17 cellular contexts compared by ENCODE assay signal in the genomic region with DNA sequence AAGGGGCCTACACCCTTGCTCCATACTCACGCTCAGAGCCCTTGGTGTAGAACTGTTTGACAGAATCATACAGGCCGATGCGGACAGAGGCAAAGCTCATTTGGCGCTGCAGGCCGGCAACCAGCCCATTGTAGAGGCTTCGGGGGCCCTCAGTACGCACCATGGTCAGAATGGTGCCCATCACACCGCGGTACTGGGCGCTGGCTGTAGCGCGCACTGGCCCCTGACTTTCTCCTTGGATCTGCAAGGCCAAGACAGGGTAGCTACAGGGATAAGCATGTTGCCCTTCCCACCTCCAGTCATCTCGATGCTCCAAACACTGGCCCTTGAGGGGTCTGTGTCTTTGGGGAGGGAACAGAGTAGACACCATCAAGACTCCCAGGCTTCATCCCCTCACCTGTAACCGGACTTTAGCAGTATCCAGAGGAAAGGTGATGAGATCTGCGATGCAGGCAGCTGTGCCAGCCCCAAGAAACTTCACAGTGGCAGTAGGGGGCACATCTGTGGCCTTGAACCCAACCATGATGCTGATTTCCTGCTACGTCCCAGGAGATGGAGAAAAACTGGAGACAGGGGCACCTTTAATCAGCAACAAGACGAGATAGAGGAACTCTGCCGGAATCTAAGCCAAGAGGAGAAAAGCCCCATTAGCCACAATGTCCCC. TPM values are rescaled to one million over a fixed set of nuclear protein-coding genes. Genes with fewer than 3 reads are reported as not detected.
DNase-seq lines count a peak whose midpoint lies in the region; ATAC-seq and TF ChIP-seq lines count a peak whose summit lies in the region.
"Had no signal": no experiment of that assay in that cellular context is flagged by ENCODE, and none has a peak within 500 bp of the region (broad histone marks: within the 10 kb centered on the region; RNA-seq: fewer than 3 reads in every experiment).

No MANE protein-coding gene starts in this region.

- ATAC-seq in activated T-cell treated with anti-CD3 and anti-CD28 coated beads, Interleukin-2, amount 50 U/mL, for 4 hours, result no peak
- ATAC-seq in T-cell (replicated peaks in 1 of 4), result no peak
- ATAC-seq: gastroesophageal sphincter, right cardiac atrium had no signal

- H3K4me2 ChIP-seq in MM.1S (ENCODE audit: low read depth, low read length), result no peak overlapping the region

- no peak overlapping the region for H3K4me3 ChIP-seq in sigmoid colon
- no peak overlapping the region for H3K4me3 ChIP-seq in MM.1S (ENCODE audit: low read length)
- H3K4me3 ChIP-seq: gastroesophageal sphincter had no signal

- peak overlapping the region; percentile 65 for H3K4me3 Mint-ChIP-seq in activated T-cell treated with anti-CD3 and anti-CD28 coated beads, Interleukin-2, amount 50 U/mL, for 4 hours
- H3K4me3 Mint-ChIP-seq in T-cell, result peak overlapping the region; percentile 34 to 89 (median 41)
- no peak overlapping the region for H3K4me3 Mint-ChIP-seq in chondrocyte (ENCODE audit: unreplicated experiment)

- no peaks in the 10 kb centered on the region for H3K9me2 ChIP-seq in MM.1S (replicated peaks; ENCODE audit: insufficient read depth, low read length)

- no peaks in the 10 kb centered on the region for H4K20me1 ChIP-seq in MM.1S (ENCODE audit: insufficient read depth, low read length)

- no peak for TF ChIP-seq POLR2A in sigmoid colon (IDR thresholded peaks at IDR 0.05)

- H3K4me1 ChIP-seq in sigmoid colon, result peaks cover 0 to 12% (median 9%) of the 10 kb centered on the region in 4 donors
- H3K4me1 ChIP-seq in MM.1S (ENCODE audit: low read length), result peaks cover 44% of the 10 kb centered on the region

- WGBS in sigmoid colon, 2 donors, result 97 to 98% methylated on average over 18 of the region's 18 CpGs

- H3K27ac ChIP-seq in sigmoid colon (no peak overlapping the region), MM.1S (ENCODE audit: low read length) (no peak overlapping the region)
- H3K27ac ChIP-seq: gastroesophageal sphincter had no signal

- no peaks in the 10 kb centered on the region for H3K27me3 Mint-ChIP-seq in activated T-cell treated with anti-CD3 and anti-CD28 coated beads, Interleukin-2, amount 50 U/mL, for 4 hours (ENCODE audit: low read depth)
- no peaks in the 10 kb centered on the region for H3K27me3 Mint-ChIP-seq in T-cell
- H3K27me3 Mint-ChIP-seq in chondrocyte (ENCODE audit: low read depth), result no peaks in the 10 kb centered on the region

- H3K79me2 ChIP-seq in MM.1S (ENCODE audit: low read length), result peaks cover 44% of the 10 kb centered on the region

- H3F3A ChIP-seq in MM.1S (ENCODE audit: insufficient read depth, low read length), result peaks cover 45% of the 10 kb centered on the region

- H3K9me3 ChIP-seq in sigmoid colon, result no peaks in the 10 kb centered on the region
- no peaks in the 10 kb centered on the region for H3K9me3 ChIP-seq in MM.1S (replicated peaks; ENCODE audit: insufficient read depth, low read length)
- H3K9me3 ChIP-seq: gastroesophageal sphincter had no signal

- H2AFZ ChIP-seq in MM.1S (ENCODE audit: low read length), result no peak overlapping the region

- CTCF ChIA-PET in T-cell (lab: Charles Lee), result no interaction called here

- H3K27me3 ChIP-seq in sigmoid colon (no peaks in the 10 kb centered on the region), MM.1S (replicated peaks; ENCODE audit: insufficient read depth, low read length) (no peaks in the 10 kb centered on the region)
- H3K27me3 ChIP-seq: gastroesophageal sphincter had no signal

- intact Hi-C loops in sigmoid colon (cut with DNase I), result no loop called here

- no peaks in the 10 kb centered on the region for H3K9me3 Mint-ChIP-seq in activated T-cell treated with anti-CD3 and anti-CD28 coated beads, Interleukin-2, amount 50 U/mL, for 4 hours
- H3K9me3 Mint-ChIP-seq in T-cell, result no peaks in the 10 kb centered on the region
- no peaks in the 10 kb centered on the region for H3K9me3 Mint-ChIP-seq in chondrocyte (ENCODE audit: low read depth)

- TF ChIP-seq CTCF in chondrocyte (IDR thresholded peaks at IDR 0.05) (no peak), sigmoid colon (IDR thresholded peaks at IDR 0.05) (no peak), MM.1S (IDR thresholded peaks at IDR 0.05; ENCODE audit: low read length) (no peak)

- DNase-seq in activated T-cell treated with anti-CD3 and anti-CD28 coated beads, Interleukin-2, amount 50 U/mL, for 4 hours, result no peak
- DNase-seq in activated T-cell treated with anti-CD3 and anti-CD28 coated beads for 4 hours (no peak), T-cell (no peak), chondrocyte (ENCODE audit: low spot score) (peak; percentile 69), sigmoid colon (peak; percentile 33), T-helper 9 cell (no peak), MM.1S (no peak), HUDEP-2 (lab: John Stamatoyannopoulos, UW; ENCODE audit: unreplicated experiment in 76 of 76) (no peak)
- DNase-seq: ACHN, amygdala, cerebellar nuclear complex, GDM1, NCI-H1092, NCI-H524 treated with DMSO at 0.1 percent for 48 hours, right cardiac atrium had no signal

- peaks cover 61% of the 10 kb centered on the region for H3K36me3 Mint-ChIP-seq in activated T-cell treated with anti-CD3 and anti-CD28 coated beads, Interleukin-2, amount 50 U/mL, for 4 hours (ENCODE audit: insufficient read depth)
- H3K36me3 Mint-ChIP-seq in T-cell (peaks cover 76% of the 10 kb centered on the region), chondrocyte (ENCODE audit: low read depth) (peaks cover 12% of the 10 kb centered on the region)

- peaks cover 0 to 42% (median 8%) of the 10 kb centered on the region in 4 donors for H3K36me3 ChIP-seq in sigmoid colon
- peaks cover 6% of the 10 kb centered on the region for H3K36me3 ChIP-seq in MM.1S (replicated peaks; ENCODE audit: insufficient read depth, low read length)

- peaks cover 88% of the 10 kb centered on the region for H3K4me1 Mint-ChIP-seq in activated T-cell treated with anti-CD3 and anti-CD28 coated beads, Interleukin-2, amount 50 U/mL, for 4 hours (ENCODE audit: low read depth)
- peaks cover 74 to 84% (median 82%) of the 10 kb centered on the region in 3 donors for H3K4me1 Mint-ChIP-seq in T-cell
- peaks cover 40% of the 10 kb centered on the region for H3K4me1 Mint-ChIP-seq in chondrocyte (ENCODE audit: low read depth)

- no peak for TF ChIP-seq EP300 in sigmoid colon (IDR thresholded peaks at IDR 0.05)

- POLR2A ChIA-PET in T-cell (lab: Charles Lee), result interaction anchor here (0.6 to 1.0 kb wide), 4 partner anchors 13 to 27 kb away, joined by 3 to 4 read pairs (median 3); no protein-coding TSS in a partner anchor

- no peak overlapping the region for H3K9ac ChIP-seq in MM.1S (ENCODE audit: low read length)

- H3K27ac Mint-ChIP-seq in T-cell (peak overlapping the region; percentile 98 to 100), chondrocyte (ENCODE audit: unreplicated experiment) (no peak overlapping the region)

RNA-seq across cellular contexts. Expression of gene UCP2, which starts 4.7 kb away (rescaled TPM):
- total RNA-seq in activated T-cell treated with anti-CD3 and anti-CD28 coated beads, Interleukin-2, amount 50 U/mL, for 4 hours, result 100 to 1,000 TPM in 1 of 3 donors, 10 to 100 TPM in 2; 69.3 to 146 (median 88.9) TPM
- 100 to 1,000 TPM; 241 to 754 (median 311) TPM for total RNA-seq in T-cell
- total RNA-seq in chondrocyte, result 10.4 to 47.2 TPM (median 41.0 TPM) in 3 replicates
- 10 to 100 TPM; 23.8 to 38.8 (median 27.9) TPM for total RNA-seq in sigmoid colon
- 100 to 1,000 TPM in 1 of 3 donors, 10 to 100 TPM in 2; 37.2 to 117 (median 52.5) TPM for polyA plus RNA-seq in sigmoid colon

RNA-seq across cellular contexts. Expression of gene DNAJB13, which starts 27.2 kb away (rescaled TPM):
- total RNA-seq in activated T-cell treated with anti-CD3 and anti-CD28 coated beads, Interleukin-2, amount 50 U/mL, for 4 hours, result under 1 TPM in 2 of 3 donors, not detected in 1; 0.27 to 0.61 TPM
- total RNA-seq in T-cell (under 1 TPM in 3 of 5 donors, not detected in 2; 0.19 to 0.96 (median 0.30) TPM), chondrocyte (not detected in 3 replicates), sigmoid colon (under 1 TPM in 1 of 4 donors, not detected in 3; 0.27 TPM)
- polyA plus RNA-seq in sigmoid colon, result not detected
- total RNA-seq: gastroesophageal sphincter, lung microvascular endothelial cell had no signal
- polyA plus RNA-seq: right cardiac atrium had no signal

RNA-seq across cellular contexts. Expression of gene UCP3, which starts 30.9 kb away (rescaled TPM):
- 1 to 10 TPM; 1.3 to 2.6 (median 1.7) TPM for total RNA-seq in activated T-cell treated with anti-CD3 and anti-CD28 coated beads, Interleukin-2, amount 50 U/mL, for 4 hours
- total RNA-seq in T-cell (1 to 10 TPM; 5.7 to 6.8 (median 6.5) TPM), chondrocyte (0.47 to 1.6 TPM (median 1.3 TPM) in 3 replicates), sigmoid colon (1 to 10 TPM in 2 of 4 donors, under 1 TPM in 2; 0.41 to 2.8 (median 1.0) TPM)
- polyA plus RNA-seq in sigmoid colon, result 1 to 10 TPM in 1 of 3 donors, under 1 TPM in 1, not detected in 1; 0.23 to 1.9 TPM

Comparison
In these comparisons a context has a peak if more than half of its experiments do, and no peak if none do; other contexts are left out.
1. DNase-seq: peak in chondrocyte (single experiment) and sigmoid colon (single experiment); none in activated T-cell treated with anti-CD3 and anti-CD28 coated beads, Interleukin-2, amount 50 U/mL, for 4 hours (single experiment), activated T-cell treated with anti-CD3 and anti-CD28 coated beads for 4 hours (single experiment), T-cell (0 of 34), T-helper 9 cell (single experiment), MM.1S (single experiment) and HUDEP-2 (0 of 76).